Comparison of ENCODE assay signal across 8 cellular contexts in genomic region chr16:80369559-80369958, GRCh38.
DNase-seq lines count a peak whose midpoint lies in the region; ATAC-seq, FAIRE-seq and TF ChIP-seq lines count a peak whose summit lies in the region.

No MANE protein-coding gene starts in this region.

- peak; percentile 29 to 48 for TF ChIP-seq CTCF in endothelial cell of umbilical vein (IDR thresholded peaks at IDR 0.05; ENCODE audit: extremely low read depth in 1 of 2, insufficient read depth in 1 of 2, low read depth in 1 of 2, low read length in 2 of 2)

- FAIRE-seq in endothelial cell of umbilical vein (lab: Jason Lieb, UNC): no peak

- H3K4me2 ChIP-seq in endothelial cell of umbilical vein (ENCODE audit: insufficient read depth, low read length): no peak overlapping the region

- POLR2A ChIA-PET in endothelial cell of umbilical vein (lab: Charles Lee): no interaction called here

- H3K4me3 ChIP-seq in endothelial cell of umbilical vein (replicated peaks in 1 of 3; ENCODE audit: insufficient read depth in 1 of 3, low read depth in 1 of 3, low read length in 3 of 3): no peak overlapping the region

- no peaks in the 10 kb centered on the region for H3K4me1 ChIP-seq in endothelial cell of umbilical vein (ENCODE audit: control insufficient read depth, extremely low read depth, insufficient read depth, low read length)

- no peaks in the 10 kb centered on the region for H4K20me1 ChIP-seq in endothelial cell of umbilical vein (replicated peaks; ENCODE audit: control insufficient read depth, extremely low read depth, insufficient read depth, low read length)

- BruUV-seq in endothelial cell of umbilical vein (replicated peaks; lab: Mats Ljungman, UMichigan): no TSS peak

- no peak overlapping the region for H3K27ac ChIP-seq in endothelial cell of umbilical vein (ENCODE audit: insufficient read depth, low read depth, low read length)

- dilution Hi-C loops in endothelial cell of umbilical vein (cut with MboI; ENCODE audit: extremely low pct_ligation_motif_present, low sequenced_read_pairs): no loop called here

- intact Hi-C loops in endothelial cell of umbilical vein (cut with micrococcal nuclease): loop anchor here (1.0 kb wide), 1 partner anchor 372 kb away; no protein-coding TSS in a partner anchor

- CTCF ChIA-PET in endothelial cell of umbilical vein (lab: Charles Lee): interaction anchor here (0.6 to 2.8 kb wide), 21 partner anchors 9 to 1663 kb away, joined by 3 to 41 read pairs (median 3); no protein-coding TSS in a partner anchor

- no peaks in the 10 kb centered on the region for H3K9me3 ChIP-seq in endothelial cell of umbilical vein (replicated peaks; ENCODE audit: control insufficient read depth, insufficient read depth, low read length)

- DNase-seq in GM03348 (ENCODE audit: low spot score): peak; percentile 72
- DNase-seq in NCI-H526 (lab: John Stamatoyannopoulos, UW): peak; percentile 21 to 51
- DNase-seq in endothelial cell of umbilical vein (ENCODE audit: low read depth, low spot score): peak; percentile 37
- DNase-seq in midbrain (lab: John Stamatoyannopoulos, UW): peak; percentile 42
- DNase-seq in GM19240 (ENCODE audit: insufficient read length, low spot score): no peak

- no peak for ATAC-seq in HG02938 (IDR thresholded peaks at IDR 0.05; ENCODE audit: unreplicated experiment)
- ATAC-seq in GM21381 (IDR thresholded peaks at IDR 0.05; ENCODE audit: unreplicated experiment): no peak
- ATAC-seq in GM18498 (IDR thresholded peaks at IDR 0.05; ENCODE audit: unreplicated experiment): no peak

- no peak overlapping the region for H2AFZ ChIP-seq in endothelial cell of umbilical vein (ENCODE audit: low read depth, low read length)

- H3K36me3 ChIP-seq in endothelial cell of umbilical vein (ENCODE audit: control insufficient read depth in 2 of 2, extremely low read depth in 1 of 2, insufficient read depth in 2 of 2, low read length in 2 of 2): no peaks in the 10 kb centered on the region

- no peaks in the 10 kb centered on the region for H3K9me1 ChIP-seq in endothelial cell of umbilical vein (replicated peaks; ENCODE audit: control insufficient read depth, extremely low read depth, insufficient read depth, low read length)

- TF ChIP-seq POLR2A in endothelial cell of umbilical vein (IDR thresholded peaks at IDR 0.05; ENCODE audit: low read depth, low read length): no peak

- H3K9ac ChIP-seq in endothelial cell of umbilical vein (replicated peaks; ENCODE audit: extremely low read depth, insufficient read depth, low read length): no peak overlapping the region

- no peaks in the 10 kb centered on the region for H3K27me3 ChIP-seq in endothelial cell of umbilical vein (ENCODE audit: control insufficient read depth in 2 of 2, insufficient read depth in 2 of 2, low read length in 2 of 2)

- H3K79me2 ChIP-seq in endothelial cell of umbilical vein (ENCODE audit: control insufficient read depth, insufficient read depth, low read length): no peaks in the 10 kb centered on the region

TF ChIP-seq in endothelial cell of umbilical vein, 7 proteins besides CTCF, POLR2A, EP300 and RAD21:
- TF ChIP-seq EZH2 (IDR thresholded peaks at IDR 0.05; ENCODE audit: borderline replicate concordance, low read depth, low read length, severe bottlenecking) (no peak), MYC (IDR thresholded peaks at IDR 0.05; ENCODE audit: low read depth, low read length) (no peak), JUN (IDR thresholded peaks at IDR 0.05; ENCODE audit: borderline replicate concordance, insufficient read depth, insufficient read length, low read depth) (no peak), POLR2AphosphoS5 (IDR thresholded peaks at IDR 0.05; ENCODE audit: insufficient read depth, low read depth, low read length) (no peak), MAX (IDR thresholded peaks at IDR 0.05; ENCODE audit: insufficient read depth, insufficient read length) (no peak), FOS (IDR thresholded peaks at IDR 0.05; ENCODE audit: borderline replicate concordance, insufficient read depth, low read length) (no peak), GATA2 (IDR thresholded peaks at IDR 0.05; ENCODE audit: insufficient read depth, insufficient read length, low read depth, low read length) (no peak)
